1 cellular context compared by ENCODE assay signal in the genomic region with DNA sequence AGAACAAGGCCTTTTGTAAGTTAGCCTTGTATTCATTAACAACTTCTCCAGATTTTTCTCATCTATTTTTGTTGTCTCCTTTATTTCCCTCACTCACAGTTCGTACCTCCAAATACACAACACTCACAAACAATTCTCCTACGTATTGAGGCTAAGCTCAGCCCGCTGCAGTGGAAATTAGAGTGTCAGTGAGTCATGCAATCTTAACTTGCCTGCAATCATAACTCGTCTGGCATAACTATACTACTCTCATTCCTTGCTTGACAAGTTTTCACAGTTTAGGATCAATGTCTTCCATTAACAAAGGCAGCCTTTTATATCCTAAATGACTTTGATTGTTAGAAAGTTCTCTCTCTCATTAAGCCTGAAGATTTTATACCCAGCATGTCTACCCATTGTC.
TF ChIP-seq lines count a peak whose summit lies in the region.

No MANE protein-coding gene starts in this region.

TF ChIP-seq in A549, 52 proteins besides CTCF, POLR2A, EP300 and RAD21 (continued from another document):
- TF ChIP-seq, protein P1, sequence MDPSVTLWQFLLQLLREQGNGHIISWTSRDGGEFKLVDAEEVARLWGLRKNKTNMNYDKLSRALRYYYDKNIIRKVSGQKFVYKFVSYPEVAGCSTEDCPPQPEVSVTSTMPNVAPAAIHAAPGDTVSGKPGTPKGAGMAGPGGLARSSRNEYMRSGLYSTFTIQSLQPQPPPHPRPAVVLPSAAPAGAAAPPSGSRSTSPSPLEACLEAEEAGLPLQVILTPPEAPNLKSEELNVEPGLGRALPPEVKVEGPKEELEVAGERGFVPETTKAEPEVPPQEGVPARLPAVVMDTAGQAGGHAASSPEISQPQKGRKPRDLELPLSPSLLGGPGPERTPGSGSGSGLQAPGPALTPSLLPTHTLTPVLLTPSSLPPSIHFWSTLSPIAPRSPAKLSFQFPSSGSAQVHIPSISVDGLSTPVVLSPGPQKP (IDR thresholded peaks at IDR 0.05; ENCODE audit: low read depth, low read length): no peak
- no peak for TF ChIP-seq RCOR1 (IDR thresholded peaks at IDR 0.05; ENCODE audit: low read depth, low read length)
- TF ChIP-seq, protein P2, sequence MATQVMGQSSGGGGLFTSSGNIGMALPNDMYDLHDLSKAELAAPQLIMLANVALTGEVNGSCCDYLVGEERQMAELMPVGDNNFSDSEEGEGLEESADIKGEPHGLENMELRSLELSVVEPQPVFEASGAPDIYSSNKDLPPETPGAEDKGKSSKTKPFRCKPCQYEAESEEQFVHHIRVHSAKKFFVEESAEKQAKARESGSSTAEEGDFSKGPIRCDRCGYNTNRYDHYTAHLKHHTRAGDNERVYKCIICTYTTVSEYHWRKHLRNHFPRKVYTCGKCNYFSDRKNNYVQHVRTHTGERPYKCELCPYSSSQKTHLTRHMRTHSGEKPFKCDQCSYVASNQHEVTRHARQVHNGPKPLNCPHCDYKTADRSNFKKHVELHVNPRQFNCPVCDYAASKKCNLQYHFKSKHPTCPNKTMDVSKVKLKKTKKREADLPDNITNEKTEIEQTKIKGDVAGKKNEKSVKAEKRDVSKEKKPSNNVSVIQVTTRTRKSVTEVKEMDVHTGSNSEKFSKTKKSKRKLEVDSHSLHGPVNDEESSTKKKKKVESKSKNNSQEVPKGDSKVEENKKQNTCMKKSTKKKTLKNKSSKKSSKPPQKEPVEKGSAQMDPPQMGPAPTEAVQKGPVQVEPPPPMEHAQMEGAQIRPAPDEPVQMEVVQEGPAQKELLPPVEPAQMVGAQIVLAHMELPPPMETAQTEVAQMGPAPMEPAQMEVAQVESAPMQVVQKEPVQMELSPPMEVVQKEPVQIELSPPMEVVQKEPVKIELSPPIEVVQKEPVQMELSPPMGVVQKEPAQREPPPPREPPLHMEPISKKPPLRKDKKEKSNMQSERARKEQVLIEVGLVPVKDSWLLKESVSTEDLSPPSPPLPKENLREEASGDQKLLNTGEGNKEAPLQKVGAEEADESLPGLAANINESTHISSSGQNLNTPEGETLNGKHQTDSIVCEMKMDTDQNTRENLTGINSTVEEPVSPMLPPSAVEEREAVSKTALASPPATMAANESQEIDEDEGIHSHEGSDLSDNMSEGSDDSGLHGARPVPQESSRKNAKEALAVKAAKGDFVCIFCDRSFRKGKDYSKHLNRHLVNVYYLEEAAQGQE (IDR thresholded peaks at IDR 0.05): no peak
- no peak for TF ChIP-seq EHMT2 (IDR thresholded peaks at IDR 0.05; ENCODE audit: low read depth)
- TF ChIP-seq KDM5A (IDR thresholded peaks at IDR 0.05): no peak
- TF ChIP-seq USF2 (IDR thresholded peaks at IDR 0.05): no peak
- no peak for TF ChIP-seq ZFP36 (IDR thresholded peaks at IDR 0.05; ENCODE audit: borderline replicate concordance, partially characterized antibody)
- no peak for TF ChIP-seq ZNF302 (CRISPR knock-in tag; IDR thresholded peaks at IDR 0.05)
- TF ChIP-seq CEBPB (IDR thresholded peaks at IDR 0.05): no peak
- TF ChIP-seq HOXA7 (CRISPR knock-in tag; IDR thresholded peaks at IDR 0.05): no peak
- no peak for TF ChIP-seq FOSL2 (IDR thresholded peaks at IDR 0.05)
- TF ChIP-seq FOSL2 (CRISPR knock-in tag; IDR thresholded peaks at IDR 0.05): no peak
- no peak for TF ChIP-seq ZC3H11A (IDR thresholded peaks at IDR 0.05)
- no peak for TF ChIP-seq NPAS2 (CRISPR knock-in tag; IDR thresholded peaks at IDR 0.05; ENCODE audit: borderline replicate concordance)
